Comparison of ENCODE assay signal across 17 cellular contexts in genomic region chr3:40691598-40691905, GRCh38.
A peak's percentile ranks its signal among the peaks of the same experiment; 100 is the strongest.
DNase-seq lines count a peak whose midpoint lies in the region; ATAC-seq and TF ChIP-seq lines count a peak whose summit lies in the region.
"Had no signal": no experiment of that assay in that cellular context is flagged by ENCODE, and none has a peak within 500 bp of the region (broad histone marks: within the 10 kb centered on the region; RNA-seq: fewer than 3 reads in every experiment).

No MANE protein-coding gene starts in this region.

- H3K4me3 ChIP-seq in fibroblast of the aortic adventitia (ENCODE audit: low read depth, low read length) (no peak overlapping the region), mucosa of rectum (ENCODE audit: low read length in 2 of 2) (no peak overlapping the region), vagina (no peak overlapping the region)
- H3K4me3 ChIP-seq: A549 had no signal

- H3K36me3 ChIP-seq in mucosa of rectum (ENCODE audit: control insufficient read depth in 2 of 2, insufficient read depth in 2 of 2, low read length in 2 of 2) (no peaks in the 10 kb centered on the region), vagina (no peaks in the 10 kb centered on the region)

- H3K9me3 ChIP-seq in mucosa of rectum (ENCODE audit: control insufficient read depth in 2 of 2, low read length in 2 of 2) (no peaks in the 10 kb centered on the region), vagina (no peaks in the 10 kb centered on the region)
- H3K9me3 ChIP-seq: A549 had no signal

- no peak overlapping the region for H3K9ac ChIP-seq in mucosa of rectum (ENCODE audit: low read depth in 1 of 2, low read length in 2 of 2)

- DNase-seq in NCI-H2029 (lab: John Stamatoyannopoulos, UW) (peak; percentile 53), NCI-H2029 treated with DMSO at 0.1 percent for 48 hours (lab: John Stamatoyannopoulos, UW) (no peak), fibroblast of the aortic adventitia (ENCODE audit: low read depth) (peak; percentile 23), vagina (ENCODE audit: extremely low spot score in 2 of 2) (no peak)
- DNase-seq in stimulated activated CD4-positive, alpha-beta T cell treated with anti-CD3 and anti-CD28 coated beads, Interleukin-4, amount 100 ng/mL, for 4 hours = no peak
- DNase-seq: activated B cell treated with CpG ODN at 0.5 μM for 24 hours; activated naive CD8-positive, alpha-beta T cell treated with anti-CD3 and anti-CD28 coated beads, Interleukin-2, amount 50 U/mL, for 24 hours; cortex of kidney; H7; retina; stimulated activated naive CD4-positive, alpha-beta T cell treated with Interleukin-2 at 50 U/mL for 16 hours; SW 1271 had no signal

- TF ChIP-seq POLR2A in vagina (IDR thresholded peaks at IDR 0.05) = no peak

- H3K27ac ChIP-seq in mucosa of rectum (ENCODE audit: low read depth in 2 of 2, low read length in 2 of 2) (peak overlapping the region; percentile 52 to 70), vagina (peak overlapping the region; percentile 48)
- H3K27ac ChIP-seq: A549, HL-60 had no signal

- no peak for ATAC-seq in HG02870 (IDR thresholded peaks at IDR 0.05; ENCODE audit: unreplicated experiment)
- ATAC-seq in GM21390 (IDR thresholded peaks at IDR 0.05; ENCODE audit: unreplicated experiment) = no peak
- ATAC-seq: A549; activated naive CD8-positive, alpha-beta T cell treated with anti-CD3 and anti-CD28 coated beads, Interleukin-2, amount 50 U/mL, for 24 hours had no signal

- H3K27me3 ChIP-seq in mucosa of rectum (ENCODE audit: control insufficient read depth in 2 of 2, insufficient read depth in 2 of 2, low read length in 2 of 2) = no peaks in the 10 kb centered on the region
- no peaks in the 10 kb centered on the region for H3K27me3 ChIP-seq in vagina

- TF ChIP-seq CTCF in fibroblast of the aortic adventitia (IDR thresholded peaks at IDR 0.05; ENCODE audit: insufficient read depth, low read length) = no peak
- TF ChIP-seq CTCF in vagina (IDR thresholded peaks at IDR 0.05) = no peak

- intact Hi-C loops in vagina (cut with DNase I) = no loop called here

- H3K4me1 ChIP-seq in mucosa of rectum (ENCODE audit: control insufficient read depth in 2 of 2, insufficient read depth in 2 of 2, low read length in 2 of 2) (peaks cover 11 to 12% of the 10 kb centered on the region in 2 donors), vagina (peaks cover 19% of the 10 kb centered on the region)
- H3K4me1 ChIP-seq: A549 had no signal

Comparison
In these comparisons a context has a peak if more than half of its experiments do, and no peak if none do; other contexts are left out.
1. DNase-seq: peak in NCI-H2029 (single experiment) and fibroblast of the aortic adventitia (single experiment); none in NCI-H2029 treated with DMSO at 0.1 percent for 48 hours (single experiment), vagina (0 of 2) and stimulated activated CD4-positive, alpha-beta T cell treated with anti-CD3 and anti-CD28 coated beads, Interleukin-4, amount 100 ng/mL, for 4 hours (0 of 2).